Comparison of ENCODE assay signal across 12 cellular contexts in the genomic region with DNA sequence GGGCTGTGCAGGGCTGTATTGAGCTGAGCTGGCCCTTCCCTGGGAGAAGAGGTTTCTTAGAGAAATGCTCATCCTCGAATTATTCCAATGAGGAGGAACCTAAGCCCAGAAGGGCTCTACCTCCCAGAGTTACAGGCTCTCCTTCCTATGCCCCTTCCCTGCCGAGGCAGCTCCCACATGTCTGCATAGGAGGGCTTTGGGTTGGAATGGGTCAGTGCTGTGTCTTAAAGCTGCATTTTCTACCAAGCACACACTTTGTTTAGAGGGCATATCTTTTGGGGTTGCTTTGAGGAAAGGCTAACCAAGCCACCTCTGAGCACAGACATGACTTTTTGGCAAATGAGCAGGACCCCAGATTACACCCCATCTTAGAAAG. TPM values are rescaled to one million over a fixed set of nuclear protein-coding genes. Genes with fewer than 3 reads are reported as not detected.
A peak's percentile ranks its signal among the peaks of the same experiment; 100 is the strongest.
DNase-seq lines count a peak whose midpoint lies in the region; ATAC-seq, FAIRE-seq and TF ChIP-seq lines count a peak whose summit lies in the region.
"Had no signal": no experiment of that assay in that cellular context is flagged by ENCODE, and none has a peak within 500 bp of the region (broad histone marks: within the 10 kb centered on the region; RNA-seq: fewer than 3 reads in every experiment).

No MANE protein-coding gene starts in this region.

- ATAC-seq in GM12878 (no peak), GM18858 (IDR thresholded peaks at IDR 0.05; ENCODE audit: unreplicated experiment) (no peak), HG03442 (IDR thresholded peaks at IDR 0.05; ENCODE audit: unreplicated experiment) (no peak)

- no peak overlapping the region for H2AFZ ChIP-seq in GM12878 (ENCODE audit: control insufficient read depth, low read depth, low read length)

- peak overlapping the region; percentile 25 for H3K4me3 ChIP-seq in NB4 (ENCODE audit: low read depth, low read length)
- peak overlapping the region; percentile 61; the same call in 1 of the 2 replicates for H3K4me3 ChIP-seq in GM12878
- peak overlapping the region in 1 of 2 donors; percentile 37 for H3K4me3 ChIP-seq in mucosa of rectum (ENCODE audit: low read length in 2 of 2)
- H3K4me3 ChIP-seq in tibial nerve: no peak overlapping the region
- no peak overlapping the region for H3K4me3 ChIP-seq in left ventricle myocardium inferior
- H3K4me3 ChIP-seq: cardiac muscle cell, psoas muscle had no signal

- 25% methylated on average over 2 of the region's 2 CpGs for WGBS in GM12878 (ENCODE audit: insufficient coverage, insufficient replicate concordance, low lambda C conversion rate, missing lambda C conversion rate)
- WGBS in tibial nerve, 2 donors: 37 to 42% methylated on average over 2 of the region's 2 CpGs

- peaks cover 18 to 35% of the 10 kb centered on the region in 2 experiments; a peak in 3 of 4 replicates for H3K36me3 ChIP-seq in GM12878 (ENCODE audit: control insufficient read depth in 2 of 2, insufficient read depth in 2 of 2, low read length in 1 of 2)
- peaks cover 0 to 4% of the 10 kb centered on the region in 2 donors for H3K36me3 ChIP-seq in mucosa of rectum (ENCODE audit: control insufficient read depth in 2 of 2, insufficient read depth in 2 of 2, low read length in 2 of 2)
- H3K36me3 ChIP-seq in tibial nerve: no peaks in the 10 kb centered on the region
- H3K36me3 ChIP-seq in left ventricle myocardium inferior: no peaks in the 10 kb centered on the region
- H3K36me3 ChIP-seq: cardiac muscle cell had no signal

- SMC1A ChIA-PET in GM12878 (lab: Charles Lee; ENCODE audit: uncharacterized antibody, unreplicated experiment): interaction anchor here (0.9 to 10.1 kb wide), 13 partner anchors 9 to 140 kb away, joined by 3 to 132 read pairs (median 3); a partner anchor contains a TSS

- TF ChIP-seq POLR2A in NB4 (IDR thresholded peaks at IDR 0.05; ENCODE audit: extremely low read depth, insufficient read length) (no peak), GM12878 (IDR thresholded peaks at IDR 0.05; ENCODE audit: low read depth, low read length) (no peak), tibial nerve (IDR thresholded peaks at IDR 0.05) (no peak)

- no TSS peak for BruUV-seq in GM12878 (replicated peaks; lab: Mats Ljungman, UMichigan)

- TF ChIP-seq EP300 in GM12878 (IDR thresholded peaks at IDR 0.05; ENCODE audit: borderline replicate concordance in 1 of 2, control insufficient read depth in 1 of 2, low read depth in 2 of 2, low read length in 2 of 2) (no peak), tibial nerve (IDR thresholded peaks at IDR 0.05) (no peak)

- CTCF ChIA-PET in GM12878 (lab: Yijun Ruan, JAX): interaction anchor here (0.8 to 3.7 kb wide), 8 partner anchors 19 to 445 kb away, joined by 3 to 13 read pairs (median 5); no protein-coding TSS in a partner anchor

- H3K9ac ChIP-seq in GM12878 (ENCODE audit: control insufficient read depth, insufficient read depth, low read length) (no peak overlapping the region; the same call in 1 of the 2 replicates), mucosa of rectum (ENCODE audit: low read depth in 1 of 2, low read length in 2 of 2) (peak overlapping the region in 1 of 2 donors; percentile 16)

- H3K4me1 ChIP-seq in GM12878 (ENCODE audit: control insufficient read depth, insufficient read depth, low read length): peaks cover 44% of the 10 kb centered on the region
- H3K4me1 ChIP-seq in mucosa of rectum (ENCODE audit: control insufficient read depth in 2 of 2, insufficient read depth in 2 of 2, low read length in 2 of 2): peaks cover 65 to 70% of the 10 kb centered on the region in 2 donors
- H3K4me1 ChIP-seq in tibial nerve: peaks cover 0 to 100% (median 91%) of the 10 kb centered on the region in 4 donors
- H3K4me1 ChIP-seq in left ventricle myocardium inferior: peaks cover 83% of the 10 kb centered on the region

- H3K79me2 ChIP-seq in GM12878 (ENCODE audit: control insufficient read depth, insufficient read depth, low read length): peaks cover 98% of the 10 kb centered on the region

- no peak for DNase-seq in NB4 (ENCODE audit: low read depth)
- no peak for DNase-seq in GM12878 (ENCODE audit: low read depth, low spot score)
- no peak for DNase-seq in tibial nerve (ENCODE audit: low spot score in 2 of 2)
- DNase-seq in left ventricle myocardium inferior: no peak
- DNase-seq: DND-41, NCI-H1436 had no signal

- RAD21 ChIA-PET in GM12878 (lab: Charles Lee; ENCODE audit: unreplicated experiment): interaction anchor here (1.3 to 6.2 kb wide), 5 partner anchors 20 to 140 kb away, joined by 3 to 74 read pairs (median 20); no protein-coding TSS in a partner anchor

- peak overlapping the region; percentile 7 for H3K27ac ChIP-seq in GM12878 (ENCODE audit: control insufficient read depth, insufficient read depth)
- H3K27ac ChIP-seq in mucosa of rectum (ENCODE audit: low read depth in 2 of 2, low read length in 2 of 2): peak overlapping the region; percentile 71 to 85
- H3K27ac ChIP-seq in tibial nerve: peak overlapping the region; percentile 74 to 98 (median 92)
- no peak overlapping the region for H3K27ac ChIP-seq in left ventricle myocardium inferior (replicated peaks)
- H3K27ac ChIP-seq: cardiac muscle cell, psoas muscle had no signal

- H4K20me1 ChIP-seq in GM12878 (ENCODE audit: control insufficient read depth, insufficient read depth): peaks cover 20% of the 10 kb centered on the region; the same call in 1 of the 2 replicates

- H3K27me3 ChIP-seq in GM12878 (replicated peaks in 1 of 2; ENCODE audit: control insufficient read depth in 2 of 2, insufficient read depth in 2 of 2, low read length in 1 of 2) (no peaks in the 10 kb centered on the region), mucosa of rectum (ENCODE audit: control insufficient read depth in 2 of 2, insufficient read depth in 2 of 2, low read length in 2 of 2) (no peaks in the 10 kb centered on the region), tibial nerve (no peaks in the 10 kb centered on the region), left ventricle myocardium inferior (ENCODE audit: low read depth) (no peaks in the 10 kb centered on the region)
- H3K27me3 ChIP-seq: cardiac muscle cell had no signal

- in situ Hi-C loops in GM12878 (cut with MboI): no loop called here

- TF ChIP-seq CTCF in NB4 (IDR thresholded peaks at IDR 0.05; ENCODE audit: low read depth, low read length) (no peak), GM12878 (IDR thresholded peaks at IDR 0.05 in 2 of 3, conservative IDR thresholded peaks at IDR 0.05 in 1 of 3; ENCODE audit: control insufficient read depth in 2 of 3, extremely low read depth in 1 of 3, insufficient read depth in 1 of 3, low read depth in 3 of 3, low read length in 3 of 3) (no peak), tibial nerve (IDR thresholded peaks at IDR 0.05) (no peak), left ventricle myocardium inferior (IDR thresholded peaks at IDR 0.05; ENCODE audit: borderline replicate concordance) (no peak)

- H3K9me3 ChIP-seq in GM12878 (replicated peaks; ENCODE audit: control insufficient read depth, insufficient read depth, low read length) (no peaks in the 10 kb centered on the region), mucosa of rectum (ENCODE audit: control insufficient read depth in 2 of 2, low read length in 2 of 2) (no peaks in the 10 kb centered on the region), tibial nerve (no peaks in the 10 kb centered on the region), left ventricle myocardium inferior (replicated peaks) (no peaks in the 10 kb centered on the region)
- H3K9me3 ChIP-seq: psoas muscle had no signal

- peak overlapping the region; percentile 96 for H3K4me2 ChIP-seq in GM12878 (ENCODE audit: control insufficient read depth, insufficient read depth)

- intact Hi-C loops in GM12878 (cut with micrococcal nuclease; ENCODE audit: unreplicated experiment): no loop called here
- intact Hi-C loops in left ventricle myocardium inferior (cut with micrococcal nuclease): no loop called here

- TF ChIP-seq RAD21 in GM12878 (IDR thresholded peaks at IDR 0.05; ENCODE audit: insufficient read depth, low read depth, low read length): no peak

- FAIRE-seq in GM12878 (lab: Jason Lieb, UNC): no peak
- FAIRE-seq: kidney had no signal

- POLR2A ChIA-PET in GM12878 (lab: Charles Lee): interaction anchor here (0.7 to 6.6 kb wide), 3 partner anchors 20 to 30 kb away, joined by 3 to 45 read pairs (median 3); no protein-coding TSS in a partner anchor

TF ChIP-seq in GM12878, 131 proteins besides CTCF, POLR2A, EP300 and RAD21 (continues in another document):
- TF ChIP-seq CREB1 (IDR thresholded peaks at IDR 0.05; ENCODE audit: low read depth) (no peak), HCFC1 (IDR thresholded peaks at IDR 0.05; ENCODE audit: low read length) (no peak), WRNIP1 (IDR thresholded peaks at IDR 0.05; ENCODE audit: borderline replicate concordance, low read depth, low read length) (no peak), NFIC (IDR thresholded peaks at IDR 0.05; ENCODE audit: low read depth, low read length) (no peak), ZSCAN29 (IDR thresholded peaks at IDR 0.05) (no peak), IKZF1 (conservative IDR thresholded peaks at IDR 0.05) (no peak), RFX5 (IDR thresholded peaks at IDR 0.05; ENCODE audit: low read depth, low read length) (no peak)

RNA-seq across cellular contexts. Expression of a gene that starts 9.1 kb away (rescaled TPM):
- 174 and 184 TPM in 2 replicates for total RNA-seq in GM12878 (2013; cell fraction: nucleolus; rRNA removed)
- total RNA-seq in GM12878 (2014; rRNA removed) (50.0 and 58.0 TPM in 2 replicates), GM12878 (2014; rRNA removed; fragmentation: Illumina TruSeq; extraction: Trizol) (51.8 and 53.8 TPM in 2 replicates), GM12878 (2021) (136 and 142 TPM in 2 replicates), tibial nerve (10 to 100 TPM; 25.3 to 53.1 (median 43.3) TPM), left ventricle myocardium inferior (8.7 TPM)
- 62.2 TPM for polyA plus RNA-seq in GM12878 (2011; ENCODE audit: low read depth)
- polyA plus RNA-seq in GM12878 (2011; rRNA removed) (131 and 161 TPM in 2 replicates), GM12878 (2014; fragmentation: Illumina TruSeq; extraction: Trizol) (68.6 and 87.1 TPM in 2 replicates), GM12878 (2014; fragmentation: Nextera tagmentation; extraction: Ambion mirVana) (10 to 100 TPM; 31.3 to 33.2 TPM), GM12878 (2014; rRNA removed) (91.3 and 96.0 TPM in 2 replicates), GM12878 (2016; fragmentation: Nextera tagmentation; extraction: Ambion mirVana) (100 to 1,000 TPM in 1 of 2 experiments, 10 to 100 TPM in 1; 97.0 to 104 TPM)
- polyA plus RNA-seq in GM12878 (2011; cell fraction: cytosol; rRNA removed): 171 and 176 TPM in 2 replicates
- polyA plus RNA-seq in GM12878 (2011; cell fraction: nucleus; rRNA removed): 186 and 192 TPM in 2 replicates
- 79.3 and 129 TPM in 2 replicates for polyA plus RNA-seq in GM12878 (2012)
- 210 and 248 TPM in 2 replicates for polyA minus RNA-seq in GM12878 (2011; rRNA and poly(A)+ RNA removed)
- polyA minus RNA-seq in GM12878 (2011; cell fraction: cytosol; rRNA and poly(A)+ RNA removed): 53.5 and 58.5 TPM in 2 replicates
- 60.7 and 78.1 TPM in 2 replicates for polyA minus RNA-seq in GM12878 (2011; cell fraction: nucleus; rRNA and poly(A)+ RNA removed)

Comparison
In these comparisons a context has a peak if more than half of its experiments do, and no peak if none do; other contexts are left out.
1. H3K4me3 ChIP-seq: peak in NB4 (single experiment) and GM12878 (single experiment); none in tibial nerve (0 of 4) and left ventricle myocardium inferior (single experiment).